2 cellular contexts compared by ENCODE assay signal in genomic region chr17:2047590-2047989, GRCh38.
A peak's percentile ranks its signal among the peaks of the same experiment; 100 is the strongest.
TF ChIP-seq lines count a peak whose summit lies in the region.

No MANE protein-coding gene starts in this region.

TF ChIP-seq in HEK293, 187 proteins besides CTCF, POLR2A, EP300 and RAD21:
- TF ChIP-seq ZNF121 (tag by site-specific recombination; IDR thresholded peaks at IDR 0.05): peak; percentile 92
- no peak for TF ChIP-seq ZBTB1 (tag by site-specific recombination; IDR thresholded peaks at IDR 0.05)

TF ChIP-seq in K562, 482 proteins besides CTCF, POLR2A, EP300 and RAD21:
- TF ChIP-seq PRDM10 (IDR thresholded peaks at IDR 0.05; ENCODE audit: partially characterized antibody): no peak
- peak; percentile 55; the same call in 1 of the 2 replicates for TF ChIP-seq ZNF121 (CRISPR knock-in tag; conservative IDR thresholded peaks at IDR 0.05)
- no peak for TF ChIP-seq PHTF2 (CRISPR knock-in tag; IDR thresholded peaks at IDR 0.05)
